ENCODE assay signal across 1 cellular context in the genomic region with DNA sequence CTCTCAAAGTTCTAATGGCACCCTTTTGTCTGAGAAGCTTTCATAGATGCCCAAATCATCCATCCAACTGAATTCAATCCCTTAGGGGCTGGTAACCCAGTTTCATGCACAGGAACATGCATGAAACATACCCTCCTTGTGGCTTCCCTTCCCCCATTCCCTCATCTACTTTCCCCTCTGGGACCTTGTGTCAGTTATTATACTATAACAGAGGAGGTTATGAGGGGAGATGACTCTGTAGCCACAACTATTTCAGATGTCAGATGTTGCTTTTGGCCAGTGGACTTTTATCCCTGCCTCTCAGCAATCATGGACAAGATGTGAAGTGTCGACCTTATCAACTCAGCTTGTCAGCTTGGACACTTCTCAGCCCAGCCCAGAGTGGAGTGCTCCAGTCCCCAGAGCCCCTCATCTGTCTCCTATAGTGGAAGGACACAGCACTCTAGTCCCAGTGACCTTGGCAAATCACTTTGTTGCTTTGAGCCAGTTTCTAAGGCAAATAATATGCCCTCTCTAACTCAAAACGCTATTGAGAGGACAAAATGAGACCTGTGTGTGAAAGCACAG.
TF ChIP-seq lines count a peak whose summit lies in the region.

No MANE protein-coding gene starts in this region.

TF ChIP-seq in GM23338, 12 proteins besides CTCF, POLR2A, EP300 and RAD21 (continued from another document):
- TF ChIP-seq, protein P1, sequence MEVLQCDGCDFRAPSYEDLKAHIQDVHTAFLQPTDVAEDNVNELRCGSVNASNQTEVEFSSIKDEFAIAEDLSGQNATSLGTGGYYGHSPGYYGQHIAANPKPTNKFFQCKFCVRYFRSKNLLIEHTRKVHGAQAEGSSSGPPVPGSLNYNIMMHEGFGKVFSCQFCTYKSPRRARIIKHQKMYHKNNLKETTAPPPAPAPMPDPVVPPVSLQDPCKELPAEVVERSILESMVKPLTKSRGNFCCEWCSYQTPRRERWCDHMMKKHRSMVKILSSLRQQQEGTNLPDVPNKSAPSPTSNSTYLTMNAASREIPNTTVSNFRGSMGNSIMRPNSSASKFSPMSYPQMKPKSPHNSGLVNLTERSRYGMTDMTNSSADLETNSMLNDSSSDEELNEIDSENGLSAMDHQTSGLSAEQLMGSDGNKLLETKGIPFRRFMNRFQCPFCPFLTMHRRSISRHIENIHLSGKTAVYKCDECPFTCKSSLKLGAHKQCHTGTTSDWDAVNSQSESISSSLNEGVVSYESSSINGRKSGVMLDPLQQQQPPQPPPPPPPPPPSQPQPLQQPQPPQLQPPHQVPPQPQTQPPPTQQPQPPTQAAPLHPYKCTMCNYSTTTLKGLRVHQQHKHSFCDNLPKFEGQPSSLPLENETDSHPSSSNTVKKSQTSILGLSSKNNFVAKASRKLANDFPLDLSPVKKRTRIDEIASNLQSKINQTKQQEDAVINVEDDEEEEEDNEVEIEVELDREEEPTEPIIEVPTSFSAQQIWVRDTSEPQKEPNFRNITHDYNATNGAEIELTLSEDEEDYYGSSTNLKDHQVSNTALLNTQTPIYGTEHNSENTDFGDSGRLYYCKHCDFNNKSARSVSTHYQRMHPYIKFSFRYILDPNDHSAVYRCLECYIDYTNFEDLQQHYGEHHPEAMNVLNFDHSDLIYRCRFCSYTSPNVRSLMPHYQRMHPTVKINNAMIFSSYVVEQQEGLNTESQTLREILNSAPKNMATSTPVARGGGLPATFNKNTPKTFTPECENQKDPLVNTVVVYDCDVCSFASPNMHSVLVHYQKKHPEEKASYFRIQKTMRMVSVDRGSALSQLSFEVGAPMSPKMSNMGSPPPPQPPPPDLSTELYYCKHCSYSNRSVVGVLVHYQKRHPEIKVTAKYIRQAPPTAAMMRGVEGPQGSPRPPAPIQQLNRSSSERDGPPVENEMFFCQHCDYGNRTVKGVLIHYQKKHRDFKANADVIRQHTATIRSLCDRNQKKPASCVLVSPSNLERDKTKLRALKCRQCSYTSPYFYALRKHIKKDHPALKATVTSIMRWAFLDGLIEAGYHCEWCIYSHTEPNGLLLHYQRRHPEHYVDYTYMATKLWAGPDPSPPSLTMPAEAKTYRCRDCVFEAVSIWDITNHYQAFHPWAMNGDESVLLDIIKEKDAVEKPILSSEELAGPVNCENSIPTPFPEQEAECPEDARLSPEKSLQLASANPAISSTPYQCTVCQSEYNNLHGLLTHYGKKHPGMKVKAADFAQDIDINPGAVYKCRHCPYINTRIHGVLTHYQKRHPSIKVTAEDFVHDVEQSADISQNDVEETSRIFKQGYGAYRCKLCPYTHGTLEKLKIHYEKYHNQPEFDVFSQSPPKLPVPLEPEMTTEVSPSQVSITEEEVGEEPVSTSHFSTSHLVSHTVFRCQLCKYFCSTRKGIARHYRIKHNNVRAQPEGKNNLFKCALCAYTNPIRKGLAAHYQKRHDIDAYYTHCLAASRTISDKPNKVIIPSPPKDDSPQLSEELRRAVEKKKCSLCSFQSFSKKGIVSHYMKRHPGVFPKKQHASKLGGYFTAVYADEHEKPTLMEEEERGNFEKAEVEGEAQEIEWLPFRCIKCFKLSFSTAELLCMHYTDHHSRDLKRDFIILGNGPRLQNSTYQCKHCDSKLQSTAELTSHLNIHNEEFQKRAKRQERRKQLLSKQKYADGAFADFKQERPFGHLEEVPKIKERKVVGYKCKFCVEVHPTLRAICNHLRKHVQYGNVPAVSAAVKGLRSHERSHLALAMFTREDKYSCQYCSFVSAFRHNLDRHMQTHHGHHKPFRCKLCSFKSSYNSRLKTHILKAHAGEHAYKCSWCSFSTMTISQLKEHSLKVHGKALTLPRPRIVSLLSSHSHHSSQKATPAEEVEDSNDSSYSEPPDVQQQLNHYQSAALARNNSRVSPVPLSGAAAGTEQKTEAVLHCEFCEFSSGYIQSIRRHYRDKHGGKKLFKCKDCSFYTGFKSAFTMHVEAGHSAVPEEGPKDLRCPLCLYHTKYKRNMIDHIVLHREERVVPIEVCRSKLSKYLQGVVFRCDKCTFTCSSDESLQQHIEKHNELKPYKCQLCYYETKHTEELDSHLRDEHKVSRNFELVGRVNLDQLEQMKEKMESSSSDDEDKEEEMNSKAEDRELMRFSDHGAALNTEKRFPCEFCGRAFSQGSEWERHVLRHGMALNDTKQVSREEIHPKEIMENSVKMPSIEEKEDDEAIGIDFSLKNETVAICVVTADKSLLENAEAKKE (CRISPR knock-in tag; IDR thresholded peaks at IDR 0.05), result no peak
- TF ChIP-seq STAT1 (IDR thresholded peaks at IDR 0.05; ENCODE audit: unreplicated experiment) (no peak), EZH2 (IDR thresholded peaks at IDR 0.05; ENCODE audit: low read depth, unreplicated experiment) (no peak), ZNF331 (CRISPR knock-in tag; IDR thresholded peaks at IDR 0.05; ENCODE audit: low read depth) (no peak), EZH2phosphoT487 (IDR thresholded peaks at IDR 0.05; ENCODE audit: unreplicated experiment) (no peak), NANOG (IDR thresholded peaks at IDR 0.05; ENCODE audit: borderline replicate concordance) (no peak)
- TF ChIP-seq, protein P2, sequence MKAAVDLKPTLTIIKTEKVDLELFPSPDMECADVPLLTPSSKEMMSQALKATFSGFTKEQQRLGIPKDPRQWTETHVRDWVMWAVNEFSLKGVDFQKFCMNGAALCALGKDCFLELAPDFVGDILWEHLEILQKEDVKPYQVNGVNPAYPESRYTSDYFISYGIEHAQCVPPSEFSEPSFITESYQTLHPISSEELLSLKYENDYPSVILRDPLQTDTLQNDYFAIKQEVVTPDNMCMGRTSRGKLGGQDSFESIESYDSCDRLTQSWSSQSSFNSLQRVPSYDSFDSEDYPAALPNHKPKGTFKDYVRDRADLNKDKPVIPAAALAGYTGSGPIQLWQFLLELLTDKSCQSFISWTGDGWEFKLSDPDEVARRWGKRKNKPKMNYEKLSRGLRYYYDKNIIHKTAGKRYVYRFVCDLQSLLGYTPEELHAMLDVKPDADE (IDR thresholded peaks at IDR 0.05), result no peak
